9 cellular contexts compared by ENCODE assay signal in the genomic region with DNA sequence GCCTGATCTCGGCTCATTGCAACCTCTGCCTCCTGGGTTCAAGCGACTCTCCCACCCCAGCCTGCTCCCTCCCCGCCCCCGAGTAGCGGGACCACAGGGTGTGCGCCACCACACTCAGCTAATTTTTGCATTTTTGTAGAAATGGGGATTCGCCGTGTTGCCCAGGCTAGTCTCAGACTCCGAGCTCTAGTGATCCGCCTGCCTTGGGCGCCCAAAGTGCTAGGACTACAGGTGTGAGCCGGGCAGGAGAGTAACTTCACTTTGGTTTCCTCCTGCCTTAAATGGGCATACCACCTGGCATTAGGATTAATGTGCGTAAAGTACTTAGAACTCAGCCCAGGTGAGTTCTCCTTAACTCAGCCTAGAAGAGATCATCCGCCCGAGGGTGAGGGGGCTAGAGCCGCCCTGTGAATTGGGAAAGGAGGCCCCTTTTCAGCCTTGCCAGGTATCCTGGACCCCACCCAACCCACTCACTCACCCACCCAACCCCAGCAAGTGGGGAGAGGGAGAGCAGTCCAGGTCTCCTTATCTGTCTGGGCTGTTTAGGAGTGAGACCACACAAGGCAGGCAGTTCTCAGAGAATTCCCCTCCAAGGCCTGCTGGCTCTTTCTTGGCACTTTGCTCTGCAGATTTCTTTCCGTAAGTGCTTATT. TPM values are rescaled to one million over a fixed set of nuclear protein-coding genes. Genes with fewer than 3 reads are reported as not detected.
DNase-seq lines count a peak whose midpoint lies in the region; ATAC-seq and TF ChIP-seq lines count a peak whose summit lies in the region.
"Had no signal": no experiment of that assay in that cellular context is flagged by ENCODE, and none has a peak within 500 bp of the region (broad histone marks: within the 10 kb centered on the region; RNA-seq: fewer than 3 reads in every experiment).

No MANE protein-coding gene starts in this region.

- no TSS peak for BruUV-seq in Panc1 (replicated peaks; lab: Mats Ljungman, UMichigan)

- H3K4me3 ChIP-seq in GM06990 (replicated peaks; ENCODE audit: low read depth, low read length) (peak overlapping the region; percentile 91), Panc1 (ENCODE audit: low read depth in 2 of 2, low read length in 2 of 2) (no peak overlapping the region; a peak in 1 of 4 replicates), esophagus squamous epithelium (peak overlapping the region; percentile 76 to 90 (median 79)), gastrocnemius medialis (peak overlapping the region in 2 of 4 donors; percentile 90 to 98)

- POLR2A ChIA-PET in Panc1 (lab: Charles Lee): interaction anchor here (0.5 to 15.7 kb wide), 23 partner anchors 8 to 881 kb away, joined by 3 to 524 read pairs (median 6); partner anchors contain the start of genes GMFG, MED29, PAF1 and RPS16

- peak overlapping the region; percentile 90 for H3K27ac ChIP-seq in Panc1 (ENCODE audit: low read length)
- H3K27ac ChIP-seq in esophagus squamous epithelium: peak overlapping the region; percentile 99
- peak overlapping the region; percentile 98 to 100 (median 100) for H3K27ac ChIP-seq in gastrocnemius medialis

- in situ Hi-C loops in Panc1 (cut with HindIII; ENCODE audit: low pct_unique_long_range_greater_than_20kb, low sequenced_read_pairs) (no loop called here), gastrocnemius medialis (cut with MboI; ENCODE audit: low sequenced_read_pairs in 4 of 4) (no loop called here)

- no peak for DNase-seq in GM06990 (ENCODE audit: extremely low read depth, insufficient read length)
- DNase-seq in Panc1 (ENCODE audit: low read depth, low spot score): no peak
- DNase-seq in esophagus squamous epithelium (lab: John Stamatoyannopoulos, UW): no peak
- no peak for DNase-seq in gastrocnemius medialis
- no peak for DNase-seq in pons (ENCODE audit: low spot score)
- no peak for DNase-seq in effector CD8-positive, alpha-beta T cell (lab: John Stamatoyannopoulos, UW)
- DNase-seq: dermis blood vessel endothelial cell had no signal

- ATAC-seq in Panc1: no peak
- no peak for ATAC-seq in gastrocnemius medialis
- no peak for ATAC-seq in HG03571 (IDR thresholded peaks at IDR 0.05; ENCODE audit: unreplicated experiment)
- ATAC-seq in GM21529 (IDR thresholded peaks at IDR 0.05; ENCODE audit: unreplicated experiment): no peak

- H3K27me3 ChIP-seq in GM06990 (replicated peaks; ENCODE audit: control insufficient read depth, insufficient read depth, low read length) (no peaks in the 10 kb centered on the region), Panc1 (ENCODE audit: control insufficient read depth, insufficient read depth, low read length) (no peaks in the 10 kb centered on the region), esophagus squamous epithelium (no peaks in the 10 kb centered on the region), gastrocnemius medialis (no peaks in the 10 kb centered on the region)

- peaks cover 76% of the 10 kb centered on the region for H3K4me1 ChIP-seq in Panc1 (ENCODE audit: control insufficient read depth, insufficient read depth, low read length)
- H3K4me1 ChIP-seq in esophagus squamous epithelium: peaks cover 36 to 67% (median 55%) of the 10 kb centered on the region in 3 donors
- H3K4me1 ChIP-seq in gastrocnemius medialis: peaks cover 24 to 41% of the 10 kb centered on the region in 2 donors

- intact Hi-C loops in Panc1 (cut with micrococcal nuclease; ENCODE audit: unreplicated experiment) (no loop called here), esophagus squamous epithelium (cut with DNase I) (no loop called here), gastrocnemius medialis (cut with DNase I; ENCODE audit: low total_unique reads) (loop anchor here (10.0 kb wide), 5 partner anchors 571 to 1031 kb away; partner anchors contain the start of genes AKT2, ECH1, PSMD8 and SERTAD1)

- CTCF ChIA-PET in Panc1 (lab: Charles Lee): interaction anchor here (0.6 to 4.6 kb wide), 6 partner anchors 8 to 475 kb away, joined by 3 to 144 read pairs (median 4); partner anchors contain the start of genes MRPS12 and SARS2

- TF ChIP-seq CTCF in GM06990 (IDR thresholded peaks at IDR 0.05; ENCODE audit: insufficient read depth, low read length, poor library complexity, severe bottlenecking): no peak
- no peak for TF ChIP-seq CTCF in Panc1 (IDR thresholded peaks at IDR 0.05)
- TF ChIP-seq CTCF in esophagus squamous epithelium (IDR thresholded peaks at IDR 0.05): no peak
- no peak for TF ChIP-seq CTCF in gastrocnemius medialis (IDR thresholded peaks at IDR 0.05 in 4 of 5, conservative IDR thresholded peaks at IDR 0.05 in 1 of 5)

- H3K36me3 ChIP-seq in GM06990 (ENCODE audit: control insufficient read depth, insufficient read depth, low read length) (peaks cover 12% of the 10 kb centered on the region), Panc1 (ENCODE audit: control insufficient read depth, insufficient read depth, low read length) (peaks cover 7% of the 10 kb centered on the region), esophagus squamous epithelium (peaks cover 11 to 21% (median 19%) of the 10 kb centered on the region in 3 donors), gastrocnemius medialis (peaks cover 6 to 23% of the 10 kb centered on the region in 2 donors)

- no peak for TF ChIP-seq POLR2A in esophagus squamous epithelium (IDR thresholded peaks at IDR 0.05)
- no peak for TF ChIP-seq POLR2A in gastrocnemius medialis (IDR thresholded peaks at IDR 0.05)

- H3K9me3 ChIP-seq in Panc1 (ENCODE audit: control insufficient read depth, insufficient read depth, low read depth, low read length): no peaks in the 10 kb centered on the region
- no peaks in the 10 kb centered on the region for H3K9me3 ChIP-seq in esophagus squamous epithelium
- no peaks in the 10 kb centered on the region for H3K9me3 ChIP-seq in gastrocnemius medialis

- 82 to 87% methylated on average over 8 of the region's 17 CpGs for WGBS in esophagus squamous epithelium, 2 donors

RNA-seq across cellular contexts. Expression of gene ZFP36, which starts 1.3 kb away (rescaled TPM):
- total RNA-seq in Panc1 (2021; ENCODE audit: unreplicated experiment): 414 TPM
- 369 TPM for polyA plus RNA-seq in Panc1 (2012; ENCODE audit: insufficient read length)
- 100 to 1,000 TPM in 3 of 4 donors, 10 to 100 TPM in 1; 72.1 to 230 (median 121) TPM for total RNA-seq in esophagus squamous epithelium
- total RNA-seq in gastrocnemius medialis: 100 to 1,000 TPM in 2 of 4 donors, 10 to 100 TPM in 2; 72.2 to 202 (median 132) TPM

RNA-seq across cellular contexts. Expression of gene PLEKHG2, which starts 7.1 kb away (rescaled TPM):
- 1,988 TPM for total RNA-seq in Panc1 (2021; ENCODE audit: unreplicated experiment)
- polyA plus RNA-seq in Panc1 (2012; ENCODE audit: insufficient read length): 2,032 TPM
- total RNA-seq in esophagus squamous epithelium: 1 to 10 TPM; 4.8 to 9.3 (median 7.6) TPM
- 1 to 10 TPM; 1.3 to 3.6 (median 3.3) TPM for total RNA-seq in gastrocnemius medialis

RNA-seq across cellular contexts. Expression of gene MED29, which starts 14.2 kb away (rescaled TPM):
- total RNA-seq in Panc1 (2021; ENCODE audit: unreplicated experiment) (739 TPM), esophagus squamous epithelium (10 to 100 TPM; 11.8 to 20.1 (median 16.5) TPM), gastrocnemius medialis (10 to 100 TPM; 25.5 to 48.1 (median 37.7) TPM)
- 764 TPM for polyA plus RNA-seq in Panc1 (2012; ENCODE audit: insufficient read length)

RNA-seq across cellular contexts. Expression of gene PAF1, which starts 14.5 kb away (rescaled TPM):
- 901 TPM for total RNA-seq in Panc1 (2021; ENCODE audit: unreplicated experiment)
- 1,335 TPM for polyA plus RNA-seq in Panc1 (2012; ENCODE audit: insufficient read length)
- total RNA-seq in esophagus squamous epithelium: 10 to 100 TPM; 35.4 to 53.6 (median 38.1) TPM
- total RNA-seq in gastrocnemius medialis: 10 to 100 TPM; 48.1 to 65.3 (median 50.2) TPM

RNA-seq across cellular contexts. Expression of gene RPS16, which starts 30.4 kb away (rescaled TPM):
- total RNA-seq in Panc1 (2021; ENCODE audit: unreplicated experiment): 27,832 TPM
- 38,578 TPM for polyA plus RNA-seq in Panc1 (2012; ENCODE audit: insufficient read length)
- total RNA-seq in esophagus squamous epithelium: 1,000 to 10,000 TPM in 3 of 4 donors, 100 to 1,000 TPM in 1; 509 to 2,477 (median 1,257) TPM
- 1,000 to 10,000 TPM; 1,066 to 1,636 (median 1,467) TPM for total RNA-seq in gastrocnemius medialis

Comparison
In these comparisons a context has a peak if more than half of its experiments do, and no peak if none do; other contexts are left out.
1. H3K4me3 ChIP-seq: peak in GM06990 (single experiment) and esophagus squamous epithelium (4 of 4); none in Panc1 (0 of 2).
2. RNA of gene PLEKHG2, which starts 7.1 kb away (total RNA-seq): 1,988 TPM in Panc1 (single experiment); 4.8 to 9.3 TPM in esophagus squamous epithelium and 1.3 to 3.6 TPM in gastrocnemius medialis; every median in the first group is over 100 times any median in the second.
3. RNA of gene MED29, which starts 14.2 kb away (total RNA-seq): 739 TPM in Panc1 (single experiment); 25.5 to 48.1 TPM in gastrocnemius medialis and 11.8 to 20.1 TPM in esophagus squamous epithelium; every median in the first group is over 10 times any median in the second.
4. Peak in every context shown above with its lines, with median percentiles within 50 percentile points of each other: H3K27ac ChIP-seq.